Comparison of ENCODE assay signal across 19 cellular contexts in genomic region chr11:86785576-86785975, GRCh38. TPM values are rescaled to one million over a fixed set of nuclear protein-coding genes. Genes with fewer than 3 reads are reported as not detected.
"Had no signal": no experiment of that assay in that cellular context is flagged by ENCODE, and none has a peak within 500 bp of the region (broad histone marks: within the 10 kb centered on the region; RNA-seq: fewer than 3 reads in every experiment).

No MANE protein-coding gene starts in this region.

- H3K36me3 ChIP-seq: heart right ventricle, right lobe of liver, spleen, thoracic aorta, upper lobe of left lung had no signal

- H3K9me3 Mint-ChIP-seq: activated B cell treated with CpG ODN at 0.5 μM for 24 hours; activated CD4-positive, alpha-beta memory T cell treated with anti-CD3 and anti-CD28 coated beads for 36 hours; endodermal cell; neural crest cell; stimulated activated naive B cell treated with anti-CD40 and anti-IgM and Interleukin-4, amounts not matched to agents 10 μg/mL and 1 μg/mL and 100 μg/mL, for 72 hours had no signal

- H3K27me3 ChIP-seq: body of pancreas, heart right ventricle, right lobe of liver, spleen, upper lobe of left lung had no signal

- ATAC-seq: activated CD8-positive, alpha-beta memory T cell treated with anti-CD3 and anti-CD28 coated beads, Interleukin-2, amount 10 ng/mL, durations not matched to agents 7 days and 5 days; body of pancreas; heart right ventricle; left ventricle myocardium superior; right lobe of liver; stimulated activated naive B cell treated with anti-CD40 and anti-IgM and Interleukin-4, amounts not matched to agents 10 μg/mL and 1 μg/mL and 100 μg/mL, for 72 hours had no signal

- H3K4me1 ChIP-seq: body of pancreas, heart right ventricle, right lobe of liver, spleen, upper lobe of left lung had no signal

- H3K27ac Mint-ChIP-seq: activated B cell treated with CpG ODN at 0.5 μM for 24 hours; activated CD4-positive, alpha-beta memory T cell treated with anti-CD3 and anti-CD28 coated beads for 36 hours; activated CD8-positive, alpha-beta memory T cell treated with anti-CD3 and anti-CD28 coated beads, Interleukin-2, amount 10 ng/mL, durations not matched to agents 7 days and 5 days; activated naive CD8-positive, alpha-beta T cell; endodermal cell; stimulated activated naive B cell treated with anti-CD40 and anti-IgM and Interleukin-4, amounts not matched to agents 10 μg/mL and 1 μg/mL and 100 μg/mL, for 72 hours had no signal

- H3K4me3 ChIP-seq: body of pancreas, heart right ventricle, right lobe of liver, spleen, thoracic aorta, upper lobe of left lung had no signal

- H3K27ac ChIP-seq: body of pancreas, heart right ventricle, right lobe of liver, spleen, thoracic aorta, upper lobe of left lung had no signal

- H3K36me3 Mint-ChIP-seq: activated CD4-positive, alpha-beta memory T cell treated with anti-CD3 and anti-CD28 coated beads for 36 hours; activated CD8-positive, alpha-beta memory T cell treated with anti-CD3 and anti-CD28 coated beads, Interleukin-2, amount 10 ng/mL, durations not matched to agents 7 days and 5 days; activated naive CD8-positive, alpha-beta T cell; stimulated activated naive B cell treated with anti-CD40 and anti-IgM and Interleukin-4, amounts not matched to agents 10 μg/mL and 1 μg/mL and 100 μg/mL, for 72 hours had no signal

- DNase-seq: activated B cell treated with CpG ODN at 0.5 μM for 24 hours; activated CD4-positive, alpha-beta memory T cell treated with anti-CD3 and anti-CD28 coated beads for 36 hours; activated CD4-positive, alpha-beta T cell treated with anti-CD3 and anti-CD28 coated beads for 4 hours; activated CD8-positive, alpha-beta memory T cell treated with anti-CD3 and anti-CD28 coated beads, Interleukin-2, amount 10 ng/mL, durations not matched to agents 7 days and 5 days; amniotic stem cell; body of pancreas; endodermal cell; heart right ventricle; left ventricle myocardium superior; right lobe of liver; spleen; stimulated activated CD4-positive, alpha-beta T cell treated with anti-CD3 and anti-CD28 coated beads, Interleukin-4, amount 100 ng/mL, for 4 hours; stimulated activated naive B cell treated with anti-CD40 and anti-IgM and Interleukin-4, amounts not matched to agents 10 μg/mL and 1 μg/mL and 100 μg/mL, for 72 hours; T-helper 1 cell; T-helper 9 cell; upper lobe of left lung had no signal

- H3K27me3 Mint-ChIP-seq: stimulated activated naive B cell treated with anti-CD40 and anti-IgM and Interleukin-4, amounts not matched to agents 10 μg/mL and 1 μg/mL and 100 μg/mL, for 72 hours had no signal

- H3K4me1 Mint-ChIP-seq: activated B cell treated with CpG ODN at 0.5 μM for 24 hours; activated CD8-positive, alpha-beta memory T cell treated with anti-CD3 and anti-CD28 coated beads, Interleukin-2, amount 10 ng/mL, durations not matched to agents 7 days and 5 days; neural crest cell; stimulated activated naive B cell treated with anti-CD40 and anti-IgM and Interleukin-4, amounts not matched to agents 10 μg/mL and 1 μg/mL and 100 μg/mL, for 72 hours had no signal

- H3K9me3 ChIP-seq: body of pancreas, heart right ventricle, right lobe of liver, spleen, thoracic aorta, upper lobe of left lung had no signal

- H3K4me3 Mint-ChIP-seq: activated B cell treated with CpG ODN at 0.5 μM for 24 hours; activated CD4-positive, alpha-beta memory T cell treated with anti-CD3 and anti-CD28 coated beads for 36 hours; activated CD8-positive, alpha-beta memory T cell treated with anti-CD3 and anti-CD28 coated beads, Interleukin-2, amount 10 ng/mL, durations not matched to agents 7 days and 5 days; activated naive CD8-positive, alpha-beta T cell; endodermal cell; neural crest cell; stimulated activated naive B cell treated with anti-CD40 and anti-IgM and Interleukin-4, amounts not matched to agents 10 μg/mL and 1 μg/mL and 100 μg/mL, for 72 hours had no signal

RNA-seq across cellular contexts. Expression of gene PRSS23, which starts 14.8 kb away (rescaled TPM):
- total RNA-seq: activated B cell treated with CpG ODN at 0.5 μM for 24 hours had no signal
